Comparison of ENCODE assay signal across 2 cellular contexts in the genomic region with DNA sequence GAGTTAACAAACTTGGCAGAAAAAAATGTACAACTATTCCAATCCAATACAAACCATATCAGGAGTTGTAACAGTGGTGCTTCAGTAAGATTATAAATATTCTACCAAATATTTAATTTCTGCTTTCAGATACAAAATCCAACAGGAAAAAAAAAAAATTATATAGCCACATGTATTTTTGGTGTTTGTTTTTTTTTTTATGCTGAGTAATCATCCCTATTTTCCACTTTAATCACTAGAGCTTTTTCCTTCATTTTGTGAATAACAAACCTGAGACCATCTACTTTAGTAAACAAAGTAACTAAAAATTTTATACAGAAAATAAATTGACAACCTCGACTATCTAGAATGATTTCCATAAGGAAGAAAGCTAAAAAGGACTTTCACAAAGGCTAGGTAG.
TF ChIP-seq lines count a peak whose summit lies in the region.

No MANE protein-coding gene starts in this region.

TF ChIP-seq in HepG2, 621 proteins besides CTCF, POLR2A, EP300 and RAD21:
- 0 out of 2 replicates have a peak, but pooled peaks have one; percentile 44 for TF ChIP-seq MAFF (IDR thresholded peaks at IDR 0.05; ENCODE audit: low read depth, low read length)
- TF ChIP-seq SETDB1 (CRISPR knock-in tag; IDR thresholded peaks at IDR 0.05; ENCODE audit: borderline replicate concordance) = no peak
- peak in 1 of 2 experiments; percentile 70; a peak in 2 of 4 replicates for TF ChIP-seq MAFK (conservative IDR thresholded peaks at IDR 0.05 in 1 of 2, IDR thresholded peaks at IDR 0.05 in 1 of 2; ENCODE audit: low read length in 2 of 2)

TF ChIP-seq in K562, 482 proteins besides CTCF, POLR2A, EP300 and RAD21:
- TF ChIP-seq ZNF316 (IDR thresholded peaks at IDR 0.05) (peak; percentile 87), KLF10 (CRISPR knock-in tag; IDR thresholded peaks at IDR 0.05) (no peak), FOXJ3 (CRISPR knock-in tag; IDR thresholded peaks at IDR 0.05) (no peak), MAFF (IDR thresholded peaks at IDR 0.05; ENCODE audit: low read length) (peak; percentile 15; the same call in 1 of the 2 replicates), ZNF639 (CRISPR knock-in tag; conservative IDR thresholded peaks at IDR 0.05 in 1 of 2, IDR thresholded peaks at IDR 0.05 in 1 of 2) (no peak), ZNF274 (IDR thresholded peaks at IDR 0.05; ENCODE audit: borderline replicate concordance, low read depth, low read length) (no peak), TARDBP (IDR thresholded peaks at IDR 0.05) (no peak), DNMT1 (IDR thresholded peaks at IDR 0.05) (no peak), GMEB1 (CRISPR knock-in tag; IDR thresholded peaks at IDR 0.05) (no peak), KLF16 (IDR thresholded peaks at IDR 0.05) (no peak), XRCC5 (IDR thresholded peaks at IDR 0.05; ENCODE audit: low read depth, low read length) (no peak), RBM34 (IDR thresholded peaks at IDR 0.05; ENCODE audit: borderline replicate concordance, insufficient read depth, low read length) (no peak), ZNF253 (CRISPR knock-in tag; conservative IDR thresholded peaks at IDR 0.05) (no peak), CCNT2 (IDR thresholded peaks at IDR 0.05; ENCODE audit: borderline replicate concordance, extremely low read depth, insufficient read length, low read depth, low read length) (no peak), MAFG (tag; conservative IDR thresholded peaks at IDR 0.05) (peak; percentile 62), RFX1 (IDR thresholded peaks at IDR 0.05) (no peak), BRF1 (IDR thresholded peaks at IDR 0.05; ENCODE audit: borderline replicate concordance, extremely low read depth, insufficient read length) (no peak), MECOM (CRISPR knock-in tag; IDR thresholded peaks at IDR 0.05) (no peak), C11orf30 (IDR thresholded peaks at IDR 0.05; ENCODE audit: low read depth) (peak; percentile 18; the same call in 1 of the 2 replicates), HNRNPL (IDR thresholded peaks at IDR 0.05; ENCODE audit: low read depth, low read length) (no peak)
- TF ChIP-seq, protein P1, sequence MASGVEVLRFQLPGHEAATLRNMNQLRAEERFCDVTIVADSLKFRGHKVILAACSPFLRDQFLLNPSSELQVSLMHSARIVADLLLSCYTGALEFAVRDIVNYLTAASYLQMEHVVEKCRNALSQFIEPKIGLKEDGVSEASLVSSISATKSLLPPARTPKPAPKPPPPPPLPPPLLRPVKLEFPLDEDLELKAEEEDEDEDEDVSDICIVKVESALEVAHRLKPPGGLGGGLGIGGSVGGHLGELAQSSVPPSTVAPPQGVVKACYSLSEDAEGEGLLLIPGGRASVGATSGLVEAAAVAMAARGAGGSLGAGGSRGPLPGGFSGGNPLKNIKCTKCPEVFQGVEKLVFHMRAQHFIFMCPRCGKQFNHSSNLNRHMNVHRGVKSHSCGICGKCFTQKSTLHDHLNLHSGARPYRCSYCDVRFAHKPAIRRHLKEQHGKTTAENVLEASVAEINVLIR (CRISPR knock-in tag; IDR thresholded peaks at IDR 0.05) = no peak
- TF ChIP-seq, protein P2, sequence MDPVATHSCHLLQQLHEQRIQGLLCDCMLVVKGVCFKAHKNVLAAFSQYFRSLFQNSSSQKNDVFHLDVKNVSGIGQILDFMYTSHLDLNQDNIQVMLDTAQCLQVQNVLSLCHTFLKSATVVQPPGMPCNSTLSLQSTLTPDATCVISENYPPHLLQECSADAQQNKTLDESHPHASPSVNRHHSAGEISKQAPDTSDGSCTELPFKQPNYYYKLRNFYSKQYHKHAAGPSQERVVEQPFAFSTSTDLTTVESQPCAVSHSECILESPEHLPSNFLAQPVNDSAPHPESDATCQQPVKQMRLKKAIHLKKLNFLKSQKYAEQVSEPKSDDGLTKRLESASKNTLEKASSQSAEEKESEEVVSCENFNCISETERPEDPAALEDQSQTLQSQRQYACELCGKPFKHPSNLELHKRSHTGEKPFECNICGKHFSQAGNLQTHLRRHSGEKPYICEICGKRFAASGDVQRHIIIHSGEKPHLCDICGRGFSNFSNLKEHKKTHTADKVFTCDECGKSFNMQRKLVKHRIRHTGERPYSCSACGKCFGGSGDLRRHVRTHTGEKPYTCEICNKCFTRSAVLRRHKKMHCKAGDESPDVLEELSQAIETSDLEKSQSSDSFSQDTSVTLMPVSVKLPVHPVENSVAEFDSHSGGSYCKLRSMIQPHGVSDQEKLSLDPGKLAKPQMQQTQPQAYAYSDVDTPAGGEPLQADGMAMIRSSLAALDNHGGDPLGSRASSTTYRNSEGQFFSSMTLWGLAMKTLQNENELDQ (CRISPR knock-in tag; IDR thresholded peaks at IDR 0.05; ENCODE audit: borderline replicate concordance) = no peak
- TF ChIP-seq, protein P3, sequence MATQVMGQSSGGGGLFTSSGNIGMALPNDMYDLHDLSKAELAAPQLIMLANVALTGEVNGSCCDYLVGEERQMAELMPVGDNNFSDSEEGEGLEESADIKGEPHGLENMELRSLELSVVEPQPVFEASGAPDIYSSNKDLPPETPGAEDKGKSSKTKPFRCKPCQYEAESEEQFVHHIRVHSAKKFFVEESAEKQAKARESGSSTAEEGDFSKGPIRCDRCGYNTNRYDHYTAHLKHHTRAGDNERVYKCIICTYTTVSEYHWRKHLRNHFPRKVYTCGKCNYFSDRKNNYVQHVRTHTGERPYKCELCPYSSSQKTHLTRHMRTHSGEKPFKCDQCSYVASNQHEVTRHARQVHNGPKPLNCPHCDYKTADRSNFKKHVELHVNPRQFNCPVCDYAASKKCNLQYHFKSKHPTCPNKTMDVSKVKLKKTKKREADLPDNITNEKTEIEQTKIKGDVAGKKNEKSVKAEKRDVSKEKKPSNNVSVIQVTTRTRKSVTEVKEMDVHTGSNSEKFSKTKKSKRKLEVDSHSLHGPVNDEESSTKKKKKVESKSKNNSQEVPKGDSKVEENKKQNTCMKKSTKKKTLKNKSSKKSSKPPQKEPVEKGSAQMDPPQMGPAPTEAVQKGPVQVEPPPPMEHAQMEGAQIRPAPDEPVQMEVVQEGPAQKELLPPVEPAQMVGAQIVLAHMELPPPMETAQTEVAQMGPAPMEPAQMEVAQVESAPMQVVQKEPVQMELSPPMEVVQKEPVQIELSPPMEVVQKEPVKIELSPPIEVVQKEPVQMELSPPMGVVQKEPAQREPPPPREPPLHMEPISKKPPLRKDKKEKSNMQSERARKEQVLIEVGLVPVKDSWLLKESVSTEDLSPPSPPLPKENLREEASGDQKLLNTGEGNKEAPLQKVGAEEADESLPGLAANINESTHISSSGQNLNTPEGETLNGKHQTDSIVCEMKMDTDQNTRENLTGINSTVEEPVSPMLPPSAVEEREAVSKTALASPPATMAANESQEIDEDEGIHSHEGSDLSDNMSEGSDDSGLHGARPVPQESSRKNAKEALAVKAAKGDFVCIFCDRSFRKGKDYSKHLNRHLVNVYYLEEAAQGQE (CRISPR knock-in tag; IDR thresholded peaks at IDR 0.05; ENCODE audit: low read depth) = no peak
